ENCODE assay signal across 12 cellular contexts in genomic region chr1:159090566-159091546, GRCh38. TPM values are rescaled to one million over a fixed set of nuclear protein-coding genes. Genes with fewer than 3 reads are reported as not detected.
A peak's percentile ranks its signal among the peaks of the same experiment; 100 is the strongest.
DNase-seq lines count a peak whose midpoint lies in the region; ATAC-seq and TF ChIP-seq lines count a peak whose summit lies in the region.
"Had no signal": no experiment of that assay in that cellular context is flagged by ENCODE, and none has a peak within 500 bp of the region (broad histone marks: within the 10 kb centered on the region; RNA-seq: fewer than 3 reads in every experiment).

No MANE protein-coding gene starts in this region.

- H3K9me1 ChIP-seq in IMR-90 (ENCODE audit: insufficient read depth, low read length): peaks cover 7% of the 10 kb centered on the region; the same call in 1 of the 2 replicates

- H3K4ac ChIP-seq in IMR-90 (ENCODE audit: low read depth, low read length): no peak overlapping the region

- CTCF ChIA-PET in IMR-90 (lab: Yijun Ruan, JAX): no interaction called here

- WGBS in IMR-90 (ENCODE audit: extremely low coverage in 2 of 2, insufficient read length in 1 of 2), 2 experiments: no CpG with 5 or more reads among the region's 3 CpGs
- WGBS in esophagus muscularis mucosa: 84% methylated on average over 3 of the region's 3 CpGs

- H3K9me3 ChIP-seq in IMR-90 (ENCODE audit: control insufficient read depth, insufficient read depth, low read length): no peaks in the 10 kb centered on the region
- H3K9me3 ChIP-seq in esophagus muscularis mucosa: no peaks in the 10 kb centered on the region
- H3K9me3 ChIP-seq: SJSA1, suprapubic skin had no signal

- H3K18ac ChIP-seq in IMR-90 (ENCODE audit: low read depth, low read length): peak overlapping the region; percentile 27; the same call in 1 of the 2 replicates

- no peak overlapping the region for H2BK120ac ChIP-seq in IMR-90 (ENCODE audit: low read depth, low read length)

- DNase-seq in Daoy (ENCODE audit: low read depth): peak; percentile 55
- peak; percentile 47 for DNase-seq in IMR-90
- DNase-seq in astrocyte of the spinal cord (ENCODE audit: low read depth, low spot score): peak; percentile 37
- peak; percentile 5 to 49 for DNase-seq in lung microvascular endothelial cell (ENCODE audit: low read depth in 2 of 2)
- no peak for DNase-seq in NCI-H2029 treated with DMSO at 0.1 percent for 48 hours (lab: John Stamatoyannopoulos, UW)
- DNase-seq in esophagus muscularis mucosa (ENCODE audit: extremely low spot score): no peak
- DNase-seq: activated CD4-positive, alpha-beta T cell treated with anti-CD3 and anti-CD28 coated beads for 1 hour had no signal

- H3K14ac ChIP-seq in IMR-90 (replicated peaks; ENCODE audit: low read depth, low read length): no peak overlapping the region

- in situ Hi-C loops in IMR-90 (cut with MboI; ENCODE audit: low sequenced_read_pairs) (no loop called here), astrocyte of the spinal cord (cut with HindIII; ENCODE audit: low sequenced_read_pairs) (no loop called here)

- H2BK5ac ChIP-seq in IMR-90 (ENCODE audit: low read depth, low read length, poor library complexity, severe bottlenecking): no peak overlapping the region

- intact Hi-C loops in IMR-90 (cut with micrococcal nuclease): no loop called here
- intact Hi-C loops in esophagus muscularis mucosa (cut with DNase I): no loop called here

- no peak overlapping the region for H2AK9ac ChIP-seq in IMR-90 (replicated peaks; ENCODE audit: low read depth, low read length, poor library complexity)

- H3K27ac ChIP-seq in IMR-90 (ENCODE audit: insufficient read depth, low read length) (no peak overlapping the region), esophagus muscularis mucosa (replicated peaks in 1 of 4) (no peak overlapping the region)
- H3K27ac ChIP-seq: suprapubic skin had no signal

- no peak overlapping the region for H2AFZ ChIP-seq in IMR-90 (replicated peaks; ENCODE audit: low read length, poor library complexity)

- TF ChIP-seq POLR2A in IMR-90 (IDR thresholded peaks at IDR 0.05; ENCODE audit: low read depth, low read length): no peak
- TF ChIP-seq POLR2A in esophagus muscularis mucosa (IDR thresholded peaks at IDR 0.05; ENCODE audit: low read depth): no peak

- no peaks in the 10 kb centered on the region for H4K20me1 ChIP-seq in IMR-90 (ENCODE audit: insufficient read depth, low read length)

- dilution Hi-C loops in IMR-90 (cut with HindIII; ENCODE audit: low sequenced_read_pairs, unreplicated experiment): no loop called here

- H4K5ac ChIP-seq in IMR-90 (ENCODE audit: low read depth, low read length): no peak overlapping the region

- ATAC-seq in IMR-90 (ENCODE audit: low read depth) (no peak), HG03520 (IDR thresholded peaks at IDR 0.05; ENCODE audit: unreplicated experiment) (no peak), GM18873 (IDR thresholded peaks at IDR 0.05; ENCODE audit: low FRiP score, unreplicated experiment) (no peak)

- H3K36me3 ChIP-seq in IMR-90 (ENCODE audit: control insufficient read depth, insufficient read depth, low read length) (no peaks in the 10 kb centered on the region), esophagus muscularis mucosa (no peaks in the 10 kb centered on the region)
- H3K36me3 ChIP-seq: SJSA1, suprapubic skin had no signal

- H3K4me1 ChIP-seq in IMR-90 (ENCODE audit: control insufficient read depth, insufficient read depth, low read length) (peaks cover 12% of the 10 kb centered on the region), esophagus muscularis mucosa (peaks cover 0 to 6% (median 0%) of the 10 kb centered on the region in 4 donors)

- no peak overlapping the region for H3K23ac ChIP-seq in IMR-90 (ENCODE audit: low read depth, low read length)

- peak overlapping the region; percentile 82; the same call in 2 of the 3 replicates for H2BK15ac ChIP-seq in IMR-90 (ENCODE audit: low read depth, low read length)

- H2AK5ac ChIP-seq in IMR-90 (ENCODE audit: low read depth, low read length): no peak overlapping the region; the same call in none of the 2 replicates

- no peak overlapping the region for H4K91ac ChIP-seq in IMR-90 (ENCODE audit: insufficient read depth, low read depth, low read length)

- no peak overlapping the region for H3K56ac ChIP-seq in IMR-90 (ENCODE audit: extremely low read depth, insufficient read depth, low read length)

- H4K8ac ChIP-seq in IMR-90 (ENCODE audit: low read depth in 2 of 2, low read length in 2 of 2): peak overlapping the region in 1 of 2 experiments; percentile 8; a peak in 1 of 4 replicates

- no peak overlapping the region for H2BK20ac ChIP-seq in IMR-90 (ENCODE audit: low read depth, low read length)

- no peak for TF ChIP-seq EP300 in esophagus muscularis mucosa (IDR thresholded peaks at IDR 0.05)

- TF ChIP-seq RAD21 in IMR-90 (IDR thresholded peaks at IDR 0.05; ENCODE audit: low read length): no peak

- H3K27me3 ChIP-seq in IMR-90 (ENCODE audit: control insufficient read depth, insufficient read depth, low read length) (peaks cover 2% of the 10 kb centered on the region; the same call in 1 of the 2 replicates), esophagus muscularis mucosa (no peaks in the 10 kb centered on the region)
- H3K27me3 ChIP-seq: SJSA1, suprapubic skin had no signal

- no peak overlapping the region for H3K9ac ChIP-seq in IMR-90 (ENCODE audit: low read depth, low read length)

- TF ChIP-seq CTCF in IMR-90 (conservative IDR thresholded peaks at IDR 0.05; ENCODE audit: low read depth, low read length): no peak
- TF ChIP-seq CTCF in astrocyte of the spinal cord (IDR thresholded peaks at IDR 0.05; ENCODE audit: low read depth, low read length): no peak
- no peak for TF ChIP-seq CTCF in esophagus muscularis mucosa (IDR thresholded peaks at IDR 0.05)

- H3K4me2 ChIP-seq in IMR-90 (ENCODE audit: low read depth, low read length): no peak overlapping the region; the same call in 1 of the 2 replicates

- POLR2A ChIA-PET in IMR-90 (lab: Charles Lee; ENCODE audit: unreplicated experiment): no interaction called here

- H3K4me3 ChIP-seq in IMR-90 (ENCODE audit: insufficient read depth, low read depth, low read length) (no peak overlapping the region), astrocyte of the spinal cord (ENCODE audit: low read depth, low read length) (no peak overlapping the region), esophagus muscularis mucosa (no peak overlapping the region)
- H3K4me3 ChIP-seq: SJSA1, suprapubic skin had no signal

- H3K79me1 ChIP-seq in IMR-90 (ENCODE audit: low read depth in 1 of 2, low read length in 2 of 2): no peaks in the 10 kb centered on the region

- BruUV-seq in IMR-90 (replicated peaks; lab: Mats Ljungman, UMichigan): no TSS peak

TF ChIP-seq in IMR-90, 13 proteins besides CTCF, POLR2A, EP300 and RAD21:
- no peak for TF ChIP-seq CEBPB (IDR thresholded peaks at IDR 0.05; ENCODE audit: low read depth, low read length)
- TF ChIP-seq USF2 (IDR thresholded peaks at IDR 0.05; ENCODE audit: low read depth, low read length): no peak
- no peak for TF ChIP-seq CHD1 (IDR thresholded peaks at IDR 0.05; ENCODE audit: low read depth, low read length)
- no peak for TF ChIP-seq MXI1 (IDR thresholded peaks at IDR 0.05; ENCODE audit: borderline replicate concordance, low read depth, low read length)
- no peak for TF ChIP-seq MAFK (IDR thresholded peaks at IDR 0.05; ENCODE audit: low read depth, low read length)
- TF ChIP-seq BHLHE40 (IDR thresholded peaks at IDR 0.05; ENCODE audit: low read depth, low read length): no peak
- TF ChIP-seq MAZ (IDR thresholded peaks at IDR 0.05; ENCODE audit: borderline replicate concordance, low read depth, low read length): no peak
- no peak for TF ChIP-seq SMC3 (IDR thresholded peaks at IDR 0.05; ENCODE audit: low read depth, low read length)
- TF ChIP-seq ELK1 (IDR thresholded peaks at IDR 0.05; ENCODE audit: borderline replicate concordance, low read depth, low read length): no peak
- no peak for TF ChIP-seq RFX5 (IDR thresholded peaks at IDR 0.05; ENCODE audit: low read depth, low read length)
- TF ChIP-seq RCOR1 (IDR thresholded peaks at IDR 0.05; ENCODE audit: insufficient replicate concordance, low read length): no peak
- TF ChIP-seq FOS (IDR thresholded peaks at IDR 0.05; ENCODE audit: low read depth, low read length): no peak
- no peak for TF ChIP-seq NFE2L2 (IDR thresholded peaks at IDR 0.05; ENCODE audit: low read depth, low read length)

RNA-seq across cellular contexts. Expression of gene AIM2, which starts 14.3 kb away (rescaled TPM):
- 3.9 and 5.3 TPM in 2 replicates for total RNA-seq in Daoy (2014; rRNA removed; shearing (Covaris generic))
- not detected in 2 replicates for total RNA-seq in IMR-90 (2012; rRNA removed)
- polyA plus RNA-seq in IMR-90 (2012; rRNA removed): not detected in 2 replicates
- not detected in 2 replicates for polyA plus RNA-seq in IMR-90 (2012; cell fraction: cytosol; rRNA removed)
- not detected in 2 replicates for polyA plus RNA-seq in IMR-90 (2012; cell fraction: nucleus; rRNA removed; ENCODE audit: low replicate concordance)
- not detected in 2 replicates for total RNA-seq in lung microvascular endothelial cell
- total RNA-seq in esophagus muscularis mucosa: under 1 TPM in 2 of 4 donors, not detected in 2; 0.32 to 0.50 TPM
- total RNA-seq: pulmonary artery endothelial cell, SJSA1, suprapubic skin had no signal

Comparison
In these comparisons a context has a peak if more than half of its experiments do, and no peak if none do; other contexts are left out.
1. DNase-seq: peak in Daoy (single experiment), IMR-90 (single experiment), astrocyte of the spinal cord (single experiment) and lung microvascular endothelial cell (2 of 2); none in NCI-H2029 treated with DMSO at 0.1 percent for 48 hours (single experiment) and esophagus muscularis mucosa (single experiment).